ENCODE assay signal across 8 cellular contexts in the genomic region with DNA sequence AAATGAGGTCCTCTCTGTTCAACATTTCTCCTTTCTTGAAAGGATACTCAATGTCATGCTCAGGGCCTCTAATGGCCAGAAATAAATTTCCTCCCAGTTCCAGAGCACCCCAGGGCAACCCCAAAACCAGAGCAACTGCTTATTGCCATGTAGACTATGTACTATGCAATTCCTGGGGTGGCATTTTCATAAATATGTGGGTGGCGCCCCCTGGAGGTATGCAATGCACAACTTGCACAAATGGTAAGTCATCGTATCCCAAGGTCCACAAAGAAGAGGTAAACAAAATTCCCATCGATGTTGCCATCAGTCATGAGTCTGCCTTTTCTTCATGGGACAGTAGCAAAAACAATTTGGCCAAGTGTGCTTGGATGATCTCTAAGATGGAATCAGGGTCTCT.
DNase-seq lines count a peak whose midpoint lies in the region; ATAC-seq and TF ChIP-seq lines count a peak whose summit lies in the region.
"Not testable (repeated sequence)": the region's sequence is repeated elsewhere in the genome, so short reads cannot be mapped to it uniquely, and the experiment has no call there.

No MANE protein-coding gene starts in this region.

- intact Hi-C loops in activated CD8-positive, alpha-beta T cell treated with anti-CD3 and anti-CD28 coated beads for 36 hours (cut with micrococcal nuclease); adrenal gland (cut with DNase I): not testable (repeated sequence)

- H3K27ac Mint-ChIP-seq in activated CD8-positive, alpha-beta T cell treated with anti-CD3 and anti-CD28 coated beads for 36 hours; type B pancreatic cell: not testable (repeated sequence)

- H2AFZ ChIP-seq in Karpas-422 (ENCODE audit: low read length); smooth muscle cell (ENCODE audit: low read depth): not testable (repeated sequence)

- H4K20me1 ChIP-seq in Karpas-422 (ENCODE audit: insufficient read depth, low read depth, low read length); smooth muscle cell (ENCODE audit: low read depth): not testable (repeated sequence)

- H3K4me1 ChIP-seq in Karpas-422 (ENCODE audit: low read length); adrenal gland (replicated peaks in 1 of 2); foreskin keratinocyte; smooth muscle cell (ENCODE audit: low read depth): not testable (repeated sequence)

- DNase-seq in DMS53 (lab: John Stamatoyannopoulos, UW) (peak; percentile 57), Karpas-422 (peak; percentile 40), SW480 (ENCODE audit: low spot score) (peak; percentile 9), adrenal gland (peak in 4 of 7 donors; percentile 27 to 68 (median 38))
- DNase-seq in activated CD8-positive, alpha-beta T cell treated with anti-CD3 and anti-CD28 coated beads for 36 hours = peak; percentile 45
- DNase-seq in foreskin keratinocyte; smooth muscle cell (lab: John Stamatoyannopoulos, UW; ENCODE audit: unreplicated experiment); type B pancreatic cell (ENCODE audit: extremely low spot score, unreplicated experiment): not testable (repeated sequence)

- not testable (repeated sequence) for ATAC-seq in activated CD8-positive, alpha-beta T cell treated with anti-CD3 and anti-CD28 coated beads for 36 hours; foreskin keratinocyte

- not testable (repeated sequence) for H3K9ac ChIP-seq in Karpas-422 (ENCODE audit: low read length); smooth muscle cell (ENCODE audit: low read depth)

- not testable (repeated sequence) for H3K9me3 ChIP-seq in Karpas-422 (ENCODE audit: low read length); adrenal gland (replicated peaks in 1 of 3); smooth muscle cell (replicated peaks; ENCODE audit: low read depth)

- not testable (repeated sequence) for H3K4me2 ChIP-seq in Karpas-422 (ENCODE audit: low read depth, low read length, poor library complexity, severe bottlenecking); smooth muscle cell

- not testable (repeated sequence) for H3K27me3 ChIP-seq in Karpas-422 (ENCODE audit: low read length); adrenal gland; foreskin keratinocyte; smooth muscle cell (ENCODE audit: low read depth)

- H3K27ac ChIP-seq in Karpas-422 (ENCODE audit: low read length); adrenal gland; foreskin keratinocyte; smooth muscle cell (ENCODE audit: low read depth): not testable (repeated sequence)

- TF ChIP-seq POLR2A in adrenal gland (IDR thresholded peaks at IDR 0.05) = not testable (repeated sequence)

- peak; percentile 37 for TF ChIP-seq CTCF in activated CD8-positive, alpha-beta T cell treated with anti-CD3 and anti-CD28 coated beads for 36 hours (IDR thresholded peaks at IDR 0.05)
- TF ChIP-seq CTCF in adrenal gland (IDR thresholded peaks at IDR 0.05) (peak in 5 of 6 experiments; percentile 24 to 43 (median 30)), foreskin keratinocyte (conservative IDR thresholded peaks at IDR 0.05) (peak; percentile 46), smooth muscle cell (IDR thresholded peaks at IDR 0.05; ENCODE audit: borderline replicate concordance, insufficient read depth, poor library complexity, severe bottlenecking) (peak; percentile 18), type B pancreatic cell (conservative IDR thresholded peaks at IDR 0.05) (peak; percentile 55)

- POLR2A ChIA-PET in activated CD8-positive, alpha-beta T cell treated with anti-CD3 and anti-CD28 coated beads for 36 hours (lab: Charles Lee) = not testable (repeated sequence)

- H3K27me3 Mint-ChIP-seq in activated CD8-positive, alpha-beta T cell treated with anti-CD3 and anti-CD28 coated beads for 36 hours; type B pancreatic cell: not testable (repeated sequence)

- H3K4me1 Mint-ChIP-seq in activated CD8-positive, alpha-beta T cell treated with anti-CD3 and anti-CD28 coated beads for 36 hours (ENCODE audit: low read depth); type B pancreatic cell (ENCODE audit: unreplicated experiment): not testable (repeated sequence)

- H3K4me3 Mint-ChIP-seq in activated CD8-positive, alpha-beta T cell treated with anti-CD3 and anti-CD28 coated beads for 36 hours; type B pancreatic cell: not testable (repeated sequence)

- H3K4me3 ChIP-seq in Karpas-422 (ENCODE audit: low read length); adrenal gland; smooth muscle cell: not testable (repeated sequence)

- H3K36me3 Mint-ChIP-seq in activated CD8-positive, alpha-beta T cell treated with anti-CD3 and anti-CD28 coated beads for 36 hours (ENCODE audit: low read depth); type B pancreatic cell: not testable (repeated sequence)

- H3K9me2 ChIP-seq in Karpas-422 (replicated peaks; ENCODE audit: insufficient read depth, low read length) = not testable (repeated sequence)

- not testable (repeated sequence) for H3K79me2 ChIP-seq in Karpas-422 (ENCODE audit: low read length); smooth muscle cell (ENCODE audit: low read depth)

- H3K9me3 Mint-ChIP-seq in activated CD8-positive, alpha-beta T cell treated with anti-CD3 and anti-CD28 coated beads for 36 hours; type B pancreatic cell: not testable (repeated sequence)

- not testable (repeated sequence) for H3K36me3 ChIP-seq in Karpas-422 (ENCODE audit: insufficient read depth, low read length); adrenal gland (replicated peaks in 1 of 2); smooth muscle cell (ENCODE audit: low read depth)

- CTCF ChIA-PET in activated CD8-positive, alpha-beta T cell treated with anti-CD3 and anti-CD28 coated beads for 36 hours (lab: Charles Lee) = interaction anchor here (0.9 kb wide), 1 partner anchor 95 kb away, joined by 3 read pairs; no protein-coding TSS in a partner anchor

- H3F3A ChIP-seq in smooth muscle cell (ENCODE audit: low read depth) = not testable (repeated sequence)

- WGBS in adrenal gland, 4 donors = 0 to 14% (median 0%) methylated on average over 1 to 2 of the region's 3 CpGs; no CpG with 5 or more reads in 1 of the 4 donors
- WGBS in smooth muscle cell (ENCODE audit: low lambda C conversion rate) = 51% methylated on average over 3 of the region's 3 CpGs
